In the genomic region with DNA sequence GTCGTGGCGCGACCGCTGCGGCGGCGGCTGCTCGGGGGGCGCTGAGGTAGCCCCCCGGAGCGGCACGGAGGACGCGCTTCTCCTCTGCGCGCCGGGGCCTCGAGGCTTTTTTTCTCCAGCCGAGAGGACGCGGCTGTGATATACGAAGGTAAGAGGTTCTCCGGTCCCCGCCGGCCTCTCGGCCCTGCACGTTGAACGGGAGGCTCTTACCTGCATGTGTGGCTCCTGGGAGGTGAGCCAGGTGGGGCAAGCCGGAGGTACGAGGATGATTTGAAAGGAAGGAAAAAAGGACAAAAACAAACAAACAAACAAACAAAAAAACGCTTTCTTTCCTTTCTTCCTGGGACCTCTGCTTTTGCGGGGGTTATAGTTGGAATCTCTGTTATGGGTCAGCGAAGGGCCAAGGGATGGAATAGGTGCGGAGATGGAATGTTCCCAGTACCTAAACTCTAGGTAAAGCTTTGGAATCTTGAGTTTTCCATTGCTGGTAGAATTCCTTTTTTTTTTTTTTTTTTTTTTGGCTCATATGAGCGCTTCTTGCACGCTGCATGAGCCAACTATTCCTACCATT, we compare ENCODE assay signal across 8 cellular contexts. TPM values are rescaled to one million over a fixed set of nuclear protein-coding genes. Genes with fewer than 3 reads are reported as not detected.
A peak's percentile ranks its signal among the peaks of the same experiment; 100 is the strongest.
DNase-seq lines count a peak whose midpoint lies in the region; ATAC-seq and TF ChIP-seq lines count a peak whose summit lies in the region.

No MANE protein-coding gene starts in this region.

- DNase-seq in DMS153 (lab: John Stamatoyannopoulos, UW) (peak; percentile 19), DMS153 treated with DMSO at 0.1 percent for 48 hours (lab: John Stamatoyannopoulos, UW; ENCODE audit: unreplicated experiment) (no peak), NCI-H510A treated with DMSO at 0.1 percent for 48 hours (lab: John Stamatoyannopoulos, UW) (peak; percentile 80), breast epithelium (ENCODE audit: low spot score in 2 of 2) (peak; percentile 25 to 57), medulla oblongata (ENCODE audit: extremely low spot score) (peak; percentile 21), NOMO-1 treated with dmso at 0.1 percent for 144 hours (lab: John Stamatoyannopoulos, UW; ENCODE audit: unreplicated experiment) (no peak)

- H3K4me1 ChIP-seq in breast epithelium = no peaks in the 10 kb centered on the region
- H3K4me1 ChIP-seq in thymus (ENCODE audit: control insufficient read depth, insufficient read depth, low read length) = peaks cover 8% of the 10 kb centered on the region

- H3K27ac ChIP-seq in breast epithelium (peak overlapping the region; percentile 93 to 94), thymus (ENCODE audit: low read depth) (peak overlapping the region; percentile 97)

- ATAC-seq in HG02571 (IDR thresholded peaks at IDR 0.05; ENCODE audit: unreplicated experiment) = peak; percentile 12

- H3K4me3 ChIP-seq in breast epithelium (peak overlapping the region; percentile 67 to 96 (median 84)), thymus (ENCODE audit: low read length) (peak overlapping the region; percentile 92)

- H3K36me3 ChIP-seq in breast epithelium = no peaks in the 10 kb centered on the region
- no peaks in the 10 kb centered on the region for H3K36me3 ChIP-seq in thymus (ENCODE audit: control insufficient read depth, insufficient read depth)

- TF ChIP-seq POLR2A in breast epithelium (IDR thresholded peaks at IDR 0.05) = no peak

- H3K27me3 ChIP-seq in breast epithelium = no peaks in the 10 kb centered on the region
- no peaks in the 10 kb centered on the region for H3K27me3 ChIP-seq in thymus (ENCODE audit: control insufficient read depth, insufficient read depth)

- H3K9me3 ChIP-seq in breast epithelium (no peaks in the 10 kb centered on the region), thymus (ENCODE audit: control insufficient read depth) (no peaks in the 10 kb centered on the region)

- no peak for TF ChIP-seq CTCF in breast epithelium (IDR thresholded peaks at IDR 0.05)

- intact Hi-C loops in breast epithelium (cut with DNase I; ENCODE audit: low total_unique reads) = no loop called here

- under 1% methylated on average over 36 of the region's 36 CpGs for WGBS in thymus

RNA-seq across cellular contexts. Expression of a gene that starts 0.6 kb away (rescaled TPM):
- 10 to 100 TPM; 29.1 to 49.6 (median 38.7) TPM for total RNA-seq in breast epithelium
- 11.9 TPM for polyA plus RNA-seq in thymus

Comparison
In these comparisons a context has a peak if more than half of its experiments do, and no peak if none do; other contexts are left out.
1. DNase-seq: peak in DMS153 (single experiment), NCI-H510A treated with DMSO at 0.1 percent for 48 hours (single experiment), breast epithelium (2 of 2) and medulla oblongata (single experiment); none in DMS153 treated with DMSO at 0.1 percent for 48 hours (single experiment) and NOMO-1 treated with dmso at 0.1 percent for 144 hours (single experiment).